ENCODE assay signal across 20 cellular contexts in genomic region chr1:170470121-170470520, GRCh38.
DNase-seq lines count a peak whose midpoint lies in the region; ATAC-seq and TF ChIP-seq lines count a peak whose summit lies in the region.
"Had no signal": no experiment of that assay in that cellular context is flagged by ENCODE, and none has a peak within 500 bp of the region (broad histone marks: within the 10 kb centered on the region; RNA-seq: fewer than 3 reads in every experiment).

No MANE protein-coding gene starts in this region.

- TF ChIP-seq CTCF in heart left ventricle (IDR thresholded peaks at IDR 0.05) (no peak), left ventricle myocardium inferior (IDR thresholded peaks at IDR 0.05; ENCODE audit: borderline replicate concordance) (no peak), psoas muscle (IDR thresholded peaks at IDR 0.05) (no peak)

- no peak for TF ChIP-seq POLR2A in heart left ventricle (IDR thresholded peaks at IDR 0.05)

- 10 to 30% (median 16%) methylated on average over 1 of the region's 1 CpG for WGBS in heart left ventricle, 4 donors
- 10 to 38% (median 30%) methylated on average over 1 of the region's 1 CpG for WGBS in psoas muscle, 3 donors

- DNase-seq in heart left ventricle: peak in 3 of 5 donors; percentile 12 to 61 (median 30)
- DNase-seq in left ventricle myocardium inferior: no peak
- DNase-seq in NCI-H446 (lab: John Stamatoyannopoulos, UW): peak; percentile 25 to 80
- no peak for DNase-seq in left cardiac atrium
- DNase-seq in psoas muscle: no peak
- no peak for DNase-seq in NCI-H187 treated with DMSO at 0.1 percent for 48 hours (lab: John Stamatoyannopoulos, UW)
- DNase-seq: ACHN; BE2C; C1 segment of cervical spinal cord; CD4-positive, CD25-positive, alpha-beta regulatory T cell; CD8-positive, alpha-beta memory T cell; COR-L47; DMS 273 treated with DMSO at 0.1 percent for 48 hours; DMS53; DND-41; EL; GOT3; H9 had no signal

- no peaks in the 10 kb centered on the region for H3K36me3 ChIP-seq in heart left ventricle
- H3K36me3 ChIP-seq in left ventricle myocardium inferior: no peaks in the 10 kb centered on the region
- H3K36me3 ChIP-seq in psoas muscle (ENCODE audit: insufficient read depth in 1 of 2, low read depth in 1 of 2): no peaks in the 10 kb centered on the region
- H3K36me3 ChIP-seq: BE2C had no signal

- H3K9me3 ChIP-seq in heart left ventricle (peaks cover 0 to 2% (median 0%) of the 10 kb centered on the region in 12 donors), left ventricle myocardium inferior (replicated peaks) (no peaks in the 10 kb centered on the region), psoas muscle (no peaks in the 10 kb centered on the region)
- H3K9me3 ChIP-seq: BE2C had no signal

- H3K27ac ChIP-seq in heart left ventricle (no peak overlapping the region), left ventricle myocardium inferior (replicated peaks) (no peak overlapping the region), psoas muscle (no peak overlapping the region)

- ATAC-seq in heart left ventricle (peak; percentile 64 to 94 (median 88)), left cardiac atrium (peak; percentile 63), psoas muscle (peak; percentile 57 to 77 (median 62)), HG03196 (IDR thresholded peaks at IDR 0.05; ENCODE audit: unreplicated experiment) (no peak)
- ATAC-seq: GM12878 had no signal

- H3K27me3 ChIP-seq in heart left ventricle (no peaks in the 10 kb centered on the region), left ventricle myocardium inferior (ENCODE audit: low read depth) (no peaks in the 10 kb centered on the region), psoas muscle (ENCODE audit: insufficient read depth in 3 of 3, low read length in 2 of 3) (no peaks in the 10 kb centered on the region)
- H3K27me3 ChIP-seq: BE2C had no signal

- intact Hi-C loops in heart left ventricle (cut with DNase I) (no loop called here), left ventricle myocardium inferior (cut with micrococcal nuclease) (no loop called here), left cardiac atrium (cut with DNase I) (no loop called here), psoas muscle (cut with DNase I) (no loop called here)

- H3K4me1 ChIP-seq in heart left ventricle (peaks cover 0 to 12% (median 0%) of the 10 kb centered on the region in 12 donors), left ventricle myocardium inferior (no peaks in the 10 kb centered on the region), psoas muscle (no peaks in the 10 kb centered on the region)
- H3K4me1 ChIP-seq: BE2C had no signal

- H3K4me3 ChIP-seq in heart left ventricle (no peak overlapping the region), left ventricle myocardium inferior (no peak overlapping the region), psoas muscle (no peak overlapping the region)
- H3K4me3 ChIP-seq: GM12878 had no signal

Comparison
In these comparisons a context has a peak if more than half of its experiments do, and no peak if none do; other contexts are left out.
1. DNase-seq: peak in heart left ventricle (3 of 5) and NCI-H446 (2 of 2); none in left ventricle myocardium inferior (single experiment), left cardiac atrium (single experiment), psoas muscle (0 of 2) and NCI-H187 treated with DMSO at 0.1 percent for 48 hours (single experiment).